In genomic region chr1:24735156-24735618, GRCh38 we compare ENCODE assay signal across 1 cellular context.
TF ChIP-seq lines count a peak whose summit lies in the region.

No MANE protein-coding gene starts in this region.

TF ChIP-seq in WTC11, 78 proteins besides CTCF, POLR2A, EP300 and RAD21 (continued from another document):
- TF ChIP-seq ZMAT4 (CRISPR knock-in tag; IDR thresholded peaks at IDR 0.05) = no peak
